Comparison of ENCODE assay signal across 25 cellular contexts in the genomic region with DNA sequence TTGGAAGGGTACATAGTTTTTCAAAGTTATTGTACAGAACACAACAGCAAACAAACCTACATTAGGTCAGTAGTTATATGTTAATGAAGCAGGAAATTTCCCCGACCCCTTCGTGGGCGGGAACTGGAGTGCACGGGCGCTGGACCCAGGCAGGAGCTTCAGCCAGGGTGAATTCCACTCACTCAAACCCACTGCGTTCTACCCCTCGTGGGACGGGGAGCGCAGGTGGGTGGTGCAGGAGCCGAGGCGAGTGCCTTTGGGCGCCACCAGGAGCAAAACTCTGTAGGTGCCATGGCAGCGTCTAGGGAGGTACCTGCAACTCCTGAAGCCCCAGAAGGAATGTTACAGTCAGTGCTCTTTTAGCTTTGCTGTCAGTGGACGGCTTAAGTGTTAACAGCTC. TPM values are rescaled to one million over a fixed set of nuclear protein-coding genes. Genes with fewer than 3 reads are reported as not detected.
"Had no signal": no experiment of that assay in that cellular context is flagged by ENCODE, and none has a peak within 500 bp of the region (broad histone marks: within the 10 kb centered on the region; RNA-seq: fewer than 3 reads in every experiment).

No MANE protein-coding gene starts in this region.

- ATAC-seq: effector memory CD8-positive, alpha-beta T cell; esophagus mucosa; foreskin keratinocyte; gastrocnemius medialis; gastroesophageal sphincter; heart right ventricle had no signal

- H3K36me3 ChIP-seq: colonic mucosa, esophagus muscularis mucosa, esophagus squamous epithelium, gastrocnemius medialis, gastroesophageal sphincter, heart left ventricle, heart right ventricle had no signal

- H3K27ac ChIP-seq: colonic mucosa, coronary artery, dorsolateral prefrontal cortex, epithelial cell of prostate, esophagus muscularis mucosa, esophagus squamous epithelium, foreskin keratinocyte, gastrocnemius medialis, gastroesophageal sphincter, heart left ventricle, heart right ventricle had no signal

- FAIRE-seq: endothelial cell of umbilical vein had no signal

- H3K27me3 Mint-ChIP-seq: dendritic cell treated with granulocyte-macrophage colony-stimulating factor and Interleukin-4, amounts not matched to agents 40 ng/mL and 50 ng/mL, for 4 days; effector memory CD8-positive, alpha-beta T cell had no signal

- H3K4me3 ChIP-seq: colonic mucosa, coronary artery, dorsolateral prefrontal cortex, esophagus muscularis mucosa, esophagus squamous epithelium, gastrocnemius medialis, gastroesophageal sphincter, heart left ventricle, heart right ventricle had no signal

- H3K9me3 Mint-ChIP-seq: dendritic cell treated with granulocyte-macrophage colony-stimulating factor and Interleukin-4, amounts not matched to agents 40 ng/mL and 50 ng/mL, for 4 days; effector memory CD8-positive, alpha-beta T cell; endodermal cell had no signal

- H3K9me3 ChIP-seq: colonic mucosa, esophagus muscularis mucosa, esophagus squamous epithelium, gastrocnemius medialis, gastroesophageal sphincter, heart left ventricle, heart right ventricle had no signal

- H3K27ac Mint-ChIP-seq: dendritic cell treated with granulocyte-macrophage colony-stimulating factor and Interleukin-4, amounts not matched to agents 40 ng/mL and 50 ng/mL, for 4 days; endodermal cell had no signal

- H3K4me3 Mint-ChIP-seq: dendritic cell treated with granulocyte-macrophage colony-stimulating factor and Interleukin-4, amounts not matched to agents 40 ng/mL and 50 ng/mL, for 4 days; effector memory CD8-positive, alpha-beta T cell; endodermal cell had no signal

- DNase-seq: colonic mucosa; cortex of kidney; dermis blood vessel endothelial cell; dorsolateral prefrontal cortex; effector CD4-positive, alpha-beta T cell; effector CD8-positive, alpha-beta T cell; effector memory CD4-positive, alpha-beta T cell; effector memory CD8-positive, alpha-beta T cell; endodermal cell; erythroblast; esophagus squamous epithelium; foreskin fibroblast; foreskin keratinocyte; foreskin melanocyte; gastrocnemius medialis; head of caudate nucleus; heart right ventricle had no signal

- H3K27me3 ChIP-seq: colonic mucosa, dorsolateral prefrontal cortex, esophagus muscularis mucosa, foreskin keratinocyte, gastrocnemius medialis, gastroesophageal sphincter, heart left ventricle, heart right ventricle had no signal

- H3K4me1 ChIP-seq: esophagus muscularis mucosa, esophagus squamous epithelium, foreskin keratinocyte, gastrocnemius medialis, gastroesophageal sphincter, heart left ventricle, heart right ventricle had no signal

RNA-seq across cellular contexts. Expression of a gene that starts 39.0 kb away (rescaled TPM):
- total RNA-seq: endodermal cell had no signal
